ENCODE assay signal across 15 cellular contexts in the genomic region with DNA sequence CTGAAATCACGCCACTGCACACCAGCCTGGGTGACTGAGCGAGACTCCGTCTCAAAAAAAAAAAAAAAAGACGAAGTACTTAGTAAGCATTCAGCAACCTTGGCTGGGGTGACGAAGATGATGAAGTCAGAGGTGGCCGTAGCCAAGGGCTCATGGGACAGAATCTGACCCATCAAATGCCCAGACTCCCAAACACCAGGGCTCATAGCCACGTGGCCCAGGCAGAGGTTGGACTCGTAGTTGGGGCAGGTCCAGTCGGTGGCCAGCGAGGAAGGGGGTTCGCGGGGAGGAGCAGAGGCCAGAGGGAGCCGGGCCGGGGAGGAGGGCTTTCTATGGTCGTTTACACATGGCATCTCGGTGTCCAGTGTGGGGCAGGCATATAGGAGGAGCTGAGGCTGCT. TPM values are rescaled to one million over a fixed set of nuclear protein-coding genes. Genes with fewer than 3 reads are reported as not detected.
DNase-seq lines count a peak whose midpoint lies in the region; ATAC-seq and TF ChIP-seq lines count a peak whose summit lies in the region.
"Had no signal": no experiment of that assay in that cellular context is flagged by ENCODE, and none has a peak within 500 bp of the region (broad histone marks: within the 10 kb centered on the region; RNA-seq: fewer than 3 reads in every experiment).

No MANE protein-coding gene starts in this region.

- peak overlapping the region; percentile 36 for H3K4me3 Mint-ChIP-seq in glutamatergic neuron (ENCODE audit: unreplicated experiment)
- H3K4me3 Mint-ChIP-seq: activated naive CD8-positive, alpha-beta T cell treated with anti-CD3 and anti-CD28 coated beads, Interleukin-2, amount 10 ng/mL, durations not matched to agents 7 days and 5 days; T-helper 1 cell treated with Interleukin-12 subunit alpha and Interleukin-12 subunit beta and Interleukin-4 antibody, amounts not matched to agents 30 μg/mL and 1 μg/mL, for 36 hours had no signal

- no peak overlapping the region for H3K4me3 ChIP-seq in heart right ventricle
- H3K4me3 ChIP-seq in psoas muscle, result peak overlapping the region; percentile 15
- H3K4me3 ChIP-seq: A549, coronary artery had no signal

- intact Hi-C loops in heart right ventricle (cut with DNase I) (loop anchor here in 8 of 10 donors (5.0 to 10.0 kb wide), 3 partner anchors 39 to 49 kb away; no protein-coding TSS in a partner anchor), left ventricle myocardium superior (cut with micrococcal nuclease) (no loop called here), psoas muscle (cut with DNase I) (loop anchor here in 1 of 2 donors (5.0 kb wide), 1 partner anchor 44 kb away; no protein-coding TSS in a partner anchor)

- peaks cover 30% of the 10 kb centered on the region for H3K4me1 Mint-ChIP-seq in glutamatergic neuron (ENCODE audit: low read depth, unreplicated experiment)

- H3K27ac ChIP-seq in heart right ventricle (peak overlapping the region in 9 of 10 donors; percentile 37 to 95 (median 91)), psoas muscle (peak overlapping the region; percentile 91)

- no peaks in the 10 kb centered on the region for H3K9me3 ChIP-seq in heart right ventricle
- H3K9me3 ChIP-seq in psoas muscle, result no peaks in the 10 kb centered on the region
- H3K9me3 ChIP-seq: A549 had no signal

- H3K27me3 Mint-ChIP-seq in glutamatergic neuron (ENCODE audit: unreplicated experiment), result peaks cover 1% of the 10 kb centered on the region
- H3K27me3 Mint-ChIP-seq: activated naive CD8-positive, alpha-beta T cell treated with anti-CD3 and anti-CD28 coated beads, Interleukin-2, amount 10 ng/mL, durations not matched to agents 7 days and 5 days had no signal

- peaks cover 4% of the 10 kb centered on the region for H3K9me3 Mint-ChIP-seq in glutamatergic neuron (ENCODE audit: unreplicated experiment)
- H3K9me3 Mint-ChIP-seq: activated naive CD8-positive, alpha-beta T cell treated with anti-CD3 and anti-CD28 coated beads, Interleukin-2, amount 10 ng/mL, durations not matched to agents 7 days and 5 days; T-helper 1 cell treated with Interleukin-12 subunit alpha and Interleukin-12 subunit beta and Interleukin-4 antibody, amounts not matched to agents 30 μg/mL and 1 μg/mL, for 36 hours had no signal

- TF ChIP-seq CTCF in heart right ventricle (IDR thresholded peaks at IDR 0.05) (no peak), glutamatergic neuron (IDR thresholded peaks at IDR 0.05; ENCODE audit: partially characterized antibody, unreplicated experiment) (no peak), psoas muscle (IDR thresholded peaks at IDR 0.05) (no peak)

- H3K27ac Mint-ChIP-seq in glutamatergic neuron (ENCODE audit: unreplicated experiment), result no peak overlapping the region
- H3K27ac Mint-ChIP-seq: activated naive CD8-positive, alpha-beta T cell treated with anti-CD3 and anti-CD28 coated beads, Interleukin-2, amount 10 ng/mL, durations not matched to agents 7 days and 5 days; T-helper 1 cell treated with Interleukin-12 subunit alpha and Interleukin-12 subunit beta and Interleukin-4 antibody, amounts not matched to agents 30 μg/mL and 1 μg/mL, for 36 hours had no signal

- H3K27me3 ChIP-seq in heart right ventricle, result no peaks in the 10 kb centered on the region
- no peaks in the 10 kb centered on the region for H3K27me3 ChIP-seq in psoas muscle (ENCODE audit: insufficient read depth in 3 of 3, low read length in 2 of 3)

- DNase-seq in heart right ventricle, result no peak
- DNase-seq in left ventricle myocardium superior, result no peak
- no peak for DNase-seq in glutamatergic neuron
- peak; percentile 79 to 89 for DNase-seq in psoas muscle
- no peak for DNase-seq in UCSD-AML1 (lab: John Stamatoyannopoulos, UW; ENCODE audit: unreplicated experiment)
- DNase-seq: activated naive CD8-positive, alpha-beta T cell treated with anti-CD3 and anti-CD28 coated beads, Interleukin-2, amount 10 ng/mL, durations not matched to agents 7 days and 5 days; midbrain; NCI-H526 treated with DMSO at 0.1 percent for 48 hours; stimulated activated CD4-positive, alpha-beta T cell treated with anti-CD3 and anti-CD28 coated beads, Interleukin-2, amount 100 ng/mL, for 48 hours had no signal

- no peaks in the 10 kb centered on the region for H3K36me3 Mint-ChIP-seq in glutamatergic neuron (ENCODE audit: unreplicated experiment)

- H3K36me3 ChIP-seq in heart right ventricle (peaks cover 0 to 4% (median 0%) of the 10 kb centered on the region in 9 donors), psoas muscle (ENCODE audit: insufficient read depth in 1 of 2, low read depth in 1 of 2) (no peaks in the 10 kb centered on the region)

- ATAC-seq in heart right ventricle (peak in 1 of 8 donors; percentile 4), left ventricle myocardium superior (no peak), psoas muscle (peak; percentile 59 to 74 (median 66)), GM18873 (IDR thresholded peaks at IDR 0.05; ENCODE audit: low FRiP score, unreplicated experiment) (no peak), HG03469 (IDR thresholded peaks at IDR 0.05; ENCODE audit: unreplicated experiment) (no peak), HG03571 (IDR thresholded peaks at IDR 0.05; ENCODE audit: unreplicated experiment) (no peak)
- ATAC-seq: A549 had no signal

- H3K4me1 ChIP-seq in heart right ventricle (peaks cover 0 to 79% (median 49%) of the 10 kb centered on the region in 9 donors), psoas muscle (peaks cover 74% of the 10 kb centered on the region)

- WGBS in heart right ventricle, 2 donors, result 83 to 84% methylated on average over 15 to 16 of the region's 16 CpGs
- WGBS in psoas muscle, 3 donors, result 34 to 50% (median 38%) methylated on average over 13 to 16 of the region's 16 CpGs

RNA-seq across cellular contexts. Expression of gene EHD2, which starts 52.1 kb away (rescaled TPM):
- total RNA-seq in heart right ventricle (10 to 100 TPM; 27.5 to 78.2 (median 40.5) TPM), left ventricle myocardium superior (51.5 TPM), glutamatergic neuron (ENCODE audit: unreplicated experiment) (7.6 TPM), psoas muscle (10 to 100 TPM; 27.8 to 46.3 (median 31.7) TPM)
- polyA plus RNA-seq in heart right ventricle (10 to 100 TPM; 51.1 to 61.0 TPM), psoas muscle (10 to 100 TPM; 14.7 to 25.1 (median 19.5) TPM)

RNA-seq across cellular contexts. Expression of gene BICRA, which starts 52.2 kb away (rescaled TPM):
- total RNA-seq in heart right ventricle, result 10 to 100 TPM in 3 of 10 donors, 1 to 10 TPM in 7; 6.5 to 13.2 (median 8.9) TPM
- 10 to 100 TPM in 1 of 2 donors, 1 to 10 TPM in 1; 2.8 to 11.8 TPM for polyA plus RNA-seq in heart right ventricle
- 9.5 TPM for total RNA-seq in left ventricle myocardium superior
- total RNA-seq in glutamatergic neuron (ENCODE audit: unreplicated experiment), result 55.5 TPM
- total RNA-seq in psoas muscle, result 10 to 100 TPM in 3 of 4 donors, 1 to 10 TPM in 1; 9.6 to 22.4 (median 13.7) TPM
- 1 to 10 TPM; 3.1 to 9.9 (median 4.9) TPM for polyA plus RNA-seq in psoas muscle

Comparison
In these comparisons a context has a peak if more than half of its experiments do, and no peak if none do; other contexts are left out.
1. ATAC-seq: peak in psoas muscle (4 of 4); none in left ventricle myocardium superior (single experiment), GM18873 (single experiment), HG03469 (single experiment) and HG03571 (single experiment).
2. DNase-seq: peak in psoas muscle (2 of 2); none in heart right ventricle (0 of 2), left ventricle myocardium superior (single experiment), glutamatergic neuron (single experiment) and UCSD-AML1 (single experiment).